ENCODE assay signal across 34 cellular contexts in genomic region chr18:74800098-74800497, GRCh38.
"Had no signal": no experiment of that assay in that cellular context is flagged by ENCODE, and none has a peak within 500 bp of the region (broad histone marks: within the 10 kb centered on the region; RNA-seq: fewer than 3 reads in every experiment).

No MANE protein-coding gene starts in this region.

- H3K36me3 ChIP-seq: adrenal gland, esophagus muscularis mucosa, gastrocnemius medialis, heart left ventricle had no signal

- FAIRE-seq: colon, TTC549 had no signal

- H3K9me3 ChIP-seq: adrenal gland, body of pancreas, esophagus muscularis mucosa, gastrocnemius medialis, heart left ventricle had no signal

- H3K27ac Mint-ChIP-seq: activated B cell treated with CpG ODN at 0.5 μM for 24 hours; activated CD4-positive, alpha-beta memory T cell treated with anti-CD3 and anti-CD28 coated beads for 36 hours; activated CD8-positive, alpha-beta memory T cell treated with anti-CD3 and anti-CD28 coated beads, Interleukin-2, amount 10 ng/mL, durations not matched to agents 7 days and 5 days; activated CD8-positive, alpha-beta T cell treated with anti-CD3 and anti-CD28 coated beads, Interleukin-2, amount 10 ng/mL, durations not matched to agents 7 days and 5 days; activated naive CD4-positive, alpha-beta T cell treated with anti-CD3 and anti-CD28 coated beads for 36 hours; activated naive CD4-positive, alpha-beta T cell treated with anti-CD3 and anti-CD28 coated beads, Interleukin-2, amount 50 U/mL, for 24 hours; activated naive CD8-positive, alpha-beta T cell treated with anti-CD3 and anti-CD28 coated beads for 36 hours; activated naive CD8-positive, alpha-beta T cell treated with anti-CD3 and anti-CD28 coated beads, Interleukin-2, amount 50 U/mL, for 24 hours; activated T-helper 1 cell treated with anti-CD3 and anti-CD28 coated beads, Interleukin-12 subunit alpha, Interleukin-12 subunit beta, Interleukin-2, Interleukin-4 antibody, amounts not matched to agents 30 ng/mL and 10 ng/mL and 1 ng/mL, durations not matched to agents 14 hours and 24 hours and 36 hours; activated T-helper 2 cell treated with anti-CD3 and anti-CD28 coated beads, Interferon-gamma antibody, Interleukin-2, Interleukin-4, amounts not matched to agents 10 μg/mL and 5 μg/mL and 100 μg/mL, durations not matched to agents 14 hours and 24 hours and 36 hours; effector memory CD8-positive, alpha-beta T cell had no signal

- H3K27ac ChIP-seq: adrenal gland, body of pancreas, esophagus muscularis mucosa, foreskin keratinocyte, gastrocnemius medialis, heart left ventricle, VCaP had no signal

- H3K4me3 Mint-ChIP-seq: activated B cell treated with CpG ODN at 0.5 μM for 24 hours; activated CD4-positive, alpha-beta memory T cell treated with anti-CD3 and anti-CD28 coated beads for 36 hours; activated CD8-positive, alpha-beta memory T cell treated with anti-CD3 and anti-CD28 coated beads, Interleukin-2, amount 10 ng/mL, durations not matched to agents 7 days and 5 days; activated CD8-positive, alpha-beta T cell treated with anti-CD3 and anti-CD28 coated beads, Interleukin-2, amount 10 ng/mL, durations not matched to agents 7 days and 5 days; activated naive CD4-positive, alpha-beta T cell treated with anti-CD3 and anti-CD28 coated beads for 36 hours; activated naive CD4-positive, alpha-beta T cell treated with anti-CD3 and anti-CD28 coated beads, Interleukin-2, amount 50 U/mL, for 24 hours; activated naive CD8-positive, alpha-beta T cell treated with anti-CD3 and anti-CD28 coated beads for 36 hours; activated naive CD8-positive, alpha-beta T cell treated with anti-CD3 and anti-CD28 coated beads, Interleukin-2, amount 50 U/mL, for 24 hours; activated T-helper 1 cell treated with anti-CD3 and anti-CD28 coated beads, Interleukin-12 subunit alpha, Interleukin-12 subunit beta, Interleukin-2, Interleukin-4 antibody, amounts not matched to agents 30 ng/mL and 10 ng/mL and 1 ng/mL, durations not matched to agents 14 hours and 24 hours and 36 hours; effector memory CD8-positive, alpha-beta T cell had no signal

- H3K9me3 Mint-ChIP-seq: activated B cell treated with CpG ODN at 0.5 μM for 24 hours; activated CD4-positive, alpha-beta memory T cell treated with anti-CD3 and anti-CD28 coated beads for 36 hours; activated naive CD4-positive, alpha-beta T cell treated with anti-CD3 and anti-CD28 coated beads for 36 hours; activated naive CD4-positive, alpha-beta T cell treated with anti-CD3 and anti-CD28 coated beads, Interleukin-2, amount 50 U/mL, for 24 hours; activated naive CD8-positive, alpha-beta T cell treated with anti-CD3 and anti-CD28 coated beads for 36 hours; activated naive CD8-positive, alpha-beta T cell treated with anti-CD3 and anti-CD28 coated beads, Interleukin-2, amount 50 U/mL, for 24 hours; activated T-helper 1 cell treated with anti-CD3 and anti-CD28 coated beads, Interleukin-12 subunit alpha, Interleukin-12 subunit beta, Interleukin-2, Interleukin-4 antibody, amounts not matched to agents 30 ng/mL and 10 ng/mL and 1 ng/mL, durations not matched to agents 14 hours and 24 hours and 36 hours; activated T-helper 2 cell treated with anti-CD3 and anti-CD28 coated beads, Interferon-gamma antibody, Interleukin-2, Interleukin-4, amounts not matched to agents 10 μg/mL and 5 μg/mL and 100 μg/mL, durations not matched to agents 14 hours and 24 hours and 36 hours; effector memory CD8-positive, alpha-beta T cell had no signal

- H3K4me3 ChIP-seq: adrenal gland, body of pancreas, esophagus muscularis mucosa, gastrocnemius medialis, heart left ventricle had no signal

- H3K27me3 Mint-ChIP-seq: activated B cell treated with CpG ODN at 0.5 μM for 24 hours; activated CD4-positive, alpha-beta memory T cell treated with anti-CD3 and anti-CD28 coated beads for 36 hours; activated CD8-positive, alpha-beta memory T cell treated with anti-CD3 and anti-CD28 coated beads, Interleukin-2, amount 10 ng/mL, durations not matched to agents 7 days and 5 days; activated naive CD4-positive, alpha-beta T cell treated with anti-CD3 and anti-CD28 coated beads, Interleukin-2, amount 50 U/mL, for 24 hours; activated naive CD8-positive, alpha-beta T cell treated with anti-CD3 and anti-CD28 coated beads for 36 hours; activated naive CD8-positive, alpha-beta T cell treated with anti-CD3 and anti-CD28 coated beads, Interleukin-2, amount 50 U/mL, for 24 hours; effector memory CD8-positive, alpha-beta T cell had no signal

- DNase-seq: activated B cell treated with CpG ODN at 0.5 μM for 24 hours; activated CD4-positive, alpha-beta memory T cell treated with anti-CD3 and anti-CD28 coated beads for 36 hours; activated CD4-positive, alpha-beta T cell treated with anti-CD3 and anti-CD28 coated beads for 48 hours; activated CD8-positive, alpha-beta memory T cell treated with anti-CD3 and anti-CD28 coated beads, Interleukin-2, amount 10 ng/mL, durations not matched to agents 7 days and 5 days; activated CD8-positive, alpha-beta memory T cell treated with anti-CD3 and anti-CD28 coated beads, Interleukin-2, amount 50 U/mL, for 4 hours; activated CD8-positive, alpha-beta T cell treated with anti-CD3 and anti-CD28 coated beads, Interleukin-2, amount 10 ng/mL, durations not matched to agents 7 days and 5 days; activated effector memory CD4-positive, alpha-beta T cell treated with anti-CD3 and anti-CD28 coated beads, Interleukin-2, amount 50 U/mL, for 16 hours; activated naive CD4-positive, alpha-beta T cell treated with anti-CD3 and anti-CD28 coated beads for 36 hours; activated naive CD8-positive, alpha-beta T cell treated with anti-CD3 and anti-CD28 coated beads for 36 hours; activated naive CD8-positive, alpha-beta T cell treated with anti-CD3 and anti-CD28 coated beads, Interleukin-2, amount 50 U/mL, for 24 hours; activated T-cell treated with anti-CD3 and anti-CD28 coated beads, Interleukin-2, amount 50 U/mL, for 1 hour; activated T-cell treated with anti-CD3 and anti-CD28 coated beads, Interleukin-2, amount 50 U/mL, for 48 hours; adrenal gland; amygdala; aorta; body of pancreas; caudate nucleus; cortex of kidney; dermis blood vessel endothelial cell; effector CD4-positive, alpha-beta T cell; effector memory CD8-positive, alpha-beta T cell; erythroblast; foreskin keratinocyte; gastrocnemius medialis; glutamatergic neuron; heart left ventricle; T-helper 2 cell had no signal

- H3K27me3 ChIP-seq: adrenal gland, body of pancreas, esophagus muscularis mucosa, foreskin keratinocyte, gastrocnemius medialis, heart left ventricle had no signal
